ENCODE assay signal across 16 cellular contexts in the genomic region with DNA sequence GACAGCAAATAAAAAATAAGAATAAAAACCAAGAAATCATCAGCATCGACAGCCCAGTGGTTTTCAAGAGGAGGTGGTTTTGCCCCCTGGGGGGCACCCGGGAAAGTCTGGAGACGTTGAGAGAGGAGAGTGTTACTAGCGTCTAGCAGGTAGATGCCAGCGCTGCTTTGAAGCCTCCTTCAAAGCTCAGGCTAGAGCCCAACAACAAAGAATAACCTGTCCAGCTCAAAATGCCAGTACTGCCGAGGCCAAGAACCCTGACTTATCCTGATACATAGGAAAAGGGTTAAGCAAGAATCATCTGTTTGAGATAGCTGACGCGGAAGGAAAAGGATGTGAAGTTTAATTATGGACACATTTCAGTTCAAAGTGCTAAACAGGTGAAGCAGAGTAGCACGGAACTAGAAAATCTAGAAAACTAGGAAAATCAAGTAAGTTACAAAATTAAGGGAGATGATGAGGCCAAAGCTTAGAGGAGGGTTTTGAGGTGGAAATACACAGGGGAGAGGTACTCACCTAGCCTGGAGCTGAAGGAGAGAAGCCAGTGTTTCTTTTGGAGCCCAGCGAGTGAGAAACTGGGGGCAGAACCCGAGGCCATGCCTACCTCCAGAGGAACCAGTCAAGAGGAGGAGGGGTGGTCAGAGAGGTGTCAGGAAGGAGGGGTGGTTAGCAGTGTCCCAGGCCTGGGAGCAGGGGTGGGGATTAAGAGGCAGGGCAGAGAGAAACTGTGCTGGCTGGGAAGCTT.
DNase-seq lines count a peak whose midpoint lies in the region; ATAC-seq and TF ChIP-seq lines count a peak whose summit lies in the region.
"Had no signal": no experiment of that assay in that cellular context is flagged by ENCODE, and none has a peak within 500 bp of the region (broad histone marks: within the 10 kb centered on the region; RNA-seq: fewer than 3 reads in every experiment).

No MANE protein-coding gene starts in this region.

- no peak for TF ChIP-seq POLR2A in body of pancreas (IDR thresholded peaks at IDR 0.05)

- WGBS in body of pancreas, 2 donors = 55 to 65% methylated on average over 11 of the region's 11 CpGs

- H3K9me3 ChIP-seq in body of pancreas = no peaks in the 10 kb centered on the region
- H3K9me3 ChIP-seq in iPS-20b (ENCODE audit: insufficient read depth, low read depth, low read length) = no peaks in the 10 kb centered on the region
- H3K9me3 ChIP-seq in SJCRH30 (replicated peaks) = no peaks in the 10 kb centered on the region
- H3K9me3 ChIP-seq: MG63 had no signal

- TF ChIP-seq CTCF in body of pancreas (IDR thresholded peaks at IDR 0.05) (no peak), foreskin fibroblast (IDR thresholded peaks at IDR 0.05; ENCODE audit: low read depth, low read length) (no peak), RWPE1 (conservative IDR thresholded peaks at IDR 0.05; ENCODE audit: low read depth) (no peak)

- CTCF ChIA-PET in RWPE1 (lab: Yijun Ruan, JAX) = no interaction called here

- H3K4me3 ChIP-seq in body of pancreas (no peak overlapping the region), iPS-20b (ENCODE audit: low read length) (peak overlapping the region; percentile 81), SJCRH30 (no peak overlapping the region), foreskin fibroblast (ENCODE audit: low read depth in 1 of 2, low read length in 2 of 2) (no peak overlapping the region)
- H3K4me3 ChIP-seq: MG63 had no signal

- no peaks in the 10 kb centered on the region for H3K36me3 ChIP-seq in body of pancreas (replicated peaks in 1 of 2; ENCODE audit: insufficient read depth in 1 of 2, low read depth in 2 of 2)
- H3K36me3 ChIP-seq in iPS-20b (ENCODE audit: insufficient read depth, low read depth, low read length) = peaks cover 14% of the 10 kb centered on the region
- no peaks in the 10 kb centered on the region for H3K36me3 ChIP-seq in SJCRH30

- H3K4me1 ChIP-seq in body of pancreas = peaks cover 36% of the 10 kb centered on the region
- H3K4me1 ChIP-seq in iPS-20b (ENCODE audit: insufficient read depth, low read length) = peaks cover 38% of the 10 kb centered on the region
- H3K4me1 ChIP-seq in SJCRH30 = peaks cover 17% of the 10 kb centered on the region

- peak overlapping the region; percentile 80 for H3K9ac ChIP-seq in iPS-20b (ENCODE audit: low read depth, low read length)

- DNase-seq in HT-29 (ENCODE audit: low spot score) (peak; percentile 52), body of pancreas (no peak), retina (peak; percentile 53), SJCRH30 (no peak), T-helper 1 cell (no peak), foreskin fibroblast (no peak), RWPE1 (ENCODE audit: low spot score) (no peak)
- DNase-seq: activated T-cell treated with anti-CD3 and anti-CD28 coated beads for 4 hours; aorta; COR-L47; NCI-H510A; occipital lobe; SHP77; stimulated activated CD4-positive, alpha-beta T cell treated with anti-CD3 and anti-CD28 coated beads, Interleukin-2, amount 100 ng/mL, for 24 hours had no signal

- POLR2A ChIA-PET in RWPE1 (lab: Yijun Ruan, JAX; ENCODE audit: low non-redundant PET) = no interaction called here

- H3K27me3 ChIP-seq in body of pancreas (no peaks in the 10 kb centered on the region), iPS-20b (ENCODE audit: insufficient read depth, low read length) (no peaks in the 10 kb centered on the region), SJCRH30 (no peaks in the 10 kb centered on the region)
- H3K27me3 ChIP-seq: MG63 had no signal

- ATAC-seq in body of pancreas = no peak

- H3K27ac ChIP-seq in body of pancreas (peak overlapping the region in 3 of 4 donors; percentile 77 to 84 (median 80)), iPS-20b (ENCODE audit: low read length) (peak overlapping the region; percentile 56), SJCRH30 (no peak overlapping the region), RWPE1 (no peak overlapping the region)

- intact Hi-C loops in body of pancreas (cut with DNase I) = no loop called here

Comparison
In these comparisons a context has a peak if more than half of its experiments do, and no peak if none do; other contexts are left out.
1. DNase-seq: peak in HT-29 (single experiment) and retina (single experiment); none in body of pancreas (0 of 4), SJCRH30 (0 of 2), T-helper 1 cell (0 of 5), foreskin fibroblast (0 of 2) and RWPE1 (single experiment).
2. H3K27ac ChIP-seq: peak in body of pancreas (3 of 4) and iPS-20b (single experiment); none in SJCRH30 (single experiment) and RWPE1 (single experiment).